Comparison of ENCODE assay signal across 6 cellular contexts in the genomic region with DNA sequence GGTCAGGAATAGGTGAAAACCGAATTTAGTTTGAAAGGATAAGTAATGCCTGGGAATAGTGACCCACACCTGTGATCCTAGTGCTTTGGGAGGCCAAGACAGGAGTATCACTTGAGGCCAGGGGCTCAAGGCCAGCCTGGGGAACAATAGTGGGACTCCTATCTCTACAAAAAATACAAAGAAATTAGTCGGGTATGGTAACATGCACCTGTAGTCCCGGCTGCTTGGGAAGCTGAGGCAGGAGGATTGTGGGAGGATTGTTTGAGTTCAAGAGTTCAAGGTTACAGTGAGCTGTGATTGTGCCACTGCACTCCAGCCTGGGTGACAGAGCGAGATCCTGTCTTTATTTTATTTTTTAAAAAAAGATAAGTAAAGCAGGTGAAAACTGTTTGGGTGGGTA.
"Had no signal": no experiment of that assay in that cellular context is flagged by ENCODE, and none has a peak within 500 bp of the region (broad histone marks: within the 10 kb centered on the region; RNA-seq: fewer than 3 reads in every experiment).

No MANE protein-coding gene starts in this region.

- DNase-seq: IMR-90, KBM-7 had no signal

- H3K27ac ChIP-seq: HL-60 had no signal

- H3K4me3 ChIP-seq: K562 had no signal

- H3K4me3 Mint-ChIP-seq: IgD-negative memory B cell had no signal

- H3K9me3 Mint-ChIP-seq: IgD-negative memory B cell had no signal

- ATAC-seq: K562 had no signal

- H3K36me3 Mint-ChIP-seq: IgD-negative memory B cell had no signal

- H3K27ac Mint-ChIP-seq: IgD-negative memory B cell had no signal

- FAIRE-seq: HTR-8/SVneo, K562 had no signal
